ENCODE assay signal across 8 cellular contexts in the genomic region with DNA sequence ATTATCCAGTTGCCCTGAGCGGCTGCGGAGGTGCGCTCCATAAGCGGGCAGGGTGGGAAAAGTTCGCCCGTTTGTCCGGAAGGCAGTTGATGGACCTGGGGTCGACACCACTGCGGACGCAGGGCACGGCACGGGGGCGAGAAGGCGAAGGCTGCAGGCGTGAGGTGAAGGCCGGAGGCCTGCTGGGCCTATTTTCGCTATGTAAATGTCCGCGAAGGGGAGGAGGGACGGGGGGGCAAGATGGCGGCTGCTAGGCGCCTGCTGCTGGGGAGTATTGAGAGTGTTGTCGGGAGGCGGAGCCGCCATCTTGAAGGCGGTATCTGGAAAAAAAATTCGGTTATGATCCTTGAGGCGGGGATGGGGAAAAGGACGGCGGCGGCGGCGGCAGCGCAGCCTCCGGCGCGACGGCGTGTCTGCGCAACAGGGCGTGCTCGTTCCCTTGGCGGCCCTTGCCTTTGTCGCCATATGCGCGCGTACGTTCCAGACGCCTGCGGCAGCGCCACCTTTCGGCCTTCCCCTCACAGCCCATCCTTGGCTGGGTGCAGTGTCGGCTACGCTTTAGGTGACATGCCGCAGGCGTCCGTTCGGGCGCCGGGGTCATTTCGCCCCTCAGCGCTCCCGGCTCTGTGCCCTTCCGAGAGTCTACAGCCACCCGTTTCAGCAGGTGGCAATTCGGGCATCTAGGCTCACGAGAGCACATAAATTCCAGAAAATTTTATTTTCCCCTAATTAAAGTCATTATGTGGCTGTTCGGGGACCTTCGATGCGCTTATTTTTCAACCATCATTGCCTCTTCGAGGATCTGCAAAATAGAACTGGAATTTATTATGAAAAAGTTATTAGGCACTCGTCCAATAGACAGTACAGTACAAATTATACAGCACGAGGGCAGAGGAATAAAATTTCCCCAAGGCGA. TPM values are rescaled to one million over a fixed set of nuclear protein-coding genes. Genes with fewer than 3 reads are reported as not detected.
A peak's percentile ranks its signal among the peaks of the same experiment; 100 is the strongest.
DNase-seq lines count a peak whose midpoint lies in the region; ATAC-seq and TF ChIP-seq lines count a peak whose summit lies in the region.

No MANE protein-coding gene starts in this region.

- H3K4me1 Mint-ChIP-seq in Caco-2 (ENCODE audit: low read depth, unreplicated experiment): no peaks in the 10 kb centered on the region

- in situ Hi-C loops in mammary epithelial cell (cut with MboI; ENCODE audit: low sequenced_read_pairs in 2 of 2): no loop called here

- no peak overlapping the region for H3K4me2 ChIP-seq in mammary epithelial cell (ENCODE audit: insufficient read depth, low read depth, low read length)

- BruUV-seq in mammary epithelial cell (replicated peaks; lab: Mats Ljungman, UMichigan): no TSS peak
- no TSS peak for BruUV-seq in Caco-2 (replicated peaks; lab: Mats Ljungman, UMichigan)

- TF ChIP-seq CTCF in lower leg skin (IDR thresholded peaks at IDR 0.05) (no peak), suprapubic skin (IDR thresholded peaks at IDR 0.05) (peak in 1 of 2 donors; percentile 67), mammary epithelial cell (conservative IDR thresholded peaks at IDR 0.05 in 1 of 2, IDR thresholded peaks at IDR 0.05 in 1 of 2; ENCODE audit: extremely low read depth in 1 of 2, insufficient read depth in 1 of 2, low read depth in 1 of 2, low read length in 2 of 2) (no peak), Caco-2 (IDR thresholded peaks at IDR 0.05; ENCODE audit: insufficient read depth in 1 of 2, low read depth in 1 of 2, low read length in 1 of 2, severe bottlenecking in 1 of 2, unreplicated experiment in 1 of 2) (no peak)

- DNase-seq in NCI-H526 (lab: John Stamatoyannopoulos, UW) (peak; percentile 57 to 95), lower leg skin (ENCODE audit: low spot score in 2 of 2) (peak in 1 of 2 donors; percentile 76), suprapubic skin (ENCODE audit: low spot score in 2 of 2) (peak in 1 of 2 donors; percentile 92), mammary epithelial cell (no peak), Caco-2 (no peak)

- no peak overlapping the region for H3K9ac ChIP-seq in mammary epithelial cell (ENCODE audit: insufficient read depth, low read length)

- H3K27me3 Mint-ChIP-seq in Caco-2 (ENCODE audit: insufficient read depth, unreplicated experiment): no peaks in the 10 kb centered on the region

- dilution Hi-C loops in mammary epithelial cell (cut with HindIII; ENCODE audit: low sequenced_read_pairs): no loop called here

- POLR2A ChIA-PET in Caco-2 (lab: Charles Lee): no interaction called here

- H4K20me1 ChIP-seq in mammary epithelial cell (ENCODE audit: insufficient read depth, low read length): no peaks in the 10 kb centered on the region

- peak; percentile 71 for ATAC-seq in GM21737 (IDR thresholded peaks at IDR 0.05; ENCODE audit: unreplicated experiment)

- H3K27ac ChIP-seq in ACC112 (ENCODE audit: low read depth, low read length) (peak overlapping the region; percentile 100), adipose tissue (ENCODE audit: low read depth, low read length) (peak overlapping the region; percentile 97), suprapubic skin (peak overlapping the region; percentile 99), mammary epithelial cell (ENCODE audit: insufficient read depth, low read depth, low read length) (no peak overlapping the region)

- intact Hi-C loops in lower leg skin (cut with DNase I; ENCODE audit: low total_unique reads): no loop called here
- intact Hi-C loops in mammary epithelial cell (cut with micrococcal nuclease): no loop called here
- intact Hi-C loops in Caco-2 (cut with micrococcal nuclease; ENCODE audit: unreplicated experiment): no loop called here

- H3K36me3 Mint-ChIP-seq in Caco-2 (ENCODE audit: insufficient read depth, unreplicated experiment): no peaks in the 10 kb centered on the region

- H3K4me3 ChIP-seq in ACC112 (ENCODE audit: low read depth, low read length) (peak overlapping the region; percentile 94), lower leg skin (ENCODE audit: low read depth, poor library complexity, severe bottlenecking) (peak overlapping the region; percentile 47), suprapubic skin (peak overlapping the region; percentile 61), mammary epithelial cell (replicated peaks in 1 of 3; ENCODE audit: insufficient read depth in 1 of 3, low read depth in 2 of 3, low read length in 3 of 3) (no peak overlapping the region), Caco-2 (ENCODE audit: low read depth, low read length) (no peak overlapping the region)

- H3K4me3 Mint-ChIP-seq in Caco-2 (ENCODE audit: unreplicated experiment): no peak overlapping the region

- H3K4me1 ChIP-seq in ACC112 (ENCODE audit: control insufficient read depth, insufficient read depth, low read length, unreplicated experiment) (peaks cover 6% of the 10 kb centered on the region), suprapubic skin (peaks cover 17% of the 10 kb centered on the region), mammary epithelial cell (ENCODE audit: insufficient read depth, low read length) (no peaks in the 10 kb centered on the region), Caco-2 (no peaks in the 10 kb centered on the region)

- H3K27ac Mint-ChIP-seq in Caco-2 (ENCODE audit: unreplicated experiment): no peak overlapping the region

- 0 to 1% methylated on average over 58 to 71 of the region's 74 CpGs; no CpG with 5 or more reads in 1 of the 3 donors for WGBS in adipose tissue, 3 donors
- 1% methylated on average over 16 of the region's 74 CpGs; no CpG with 5 or more reads in 1 of the 2 donors for WGBS in lower leg skin, 2 donors
- no CpG with 5 or more reads among the region's 74 CpGs for WGBS in suprapubic skin
- WGBS in mammary epithelial cell (ENCODE audit: low coverage, missing lambda C conversion rate): no CpG with 5 or more reads among the region's 74 CpGs

- H3K27me3 ChIP-seq in ACC112 (ENCODE audit: insufficient read depth, low read length): no peaks in the 10 kb centered on the region
- H3K27me3 ChIP-seq in suprapubic skin: no peaks in the 10 kb centered on the region
- no peaks in the 10 kb centered on the region for H3K27me3 ChIP-seq in mammary epithelial cell (ENCODE audit: insufficient read depth, low read length)
- no peaks in the 10 kb centered on the region for H3K27me3 ChIP-seq in Caco-2 (replicated peaks; ENCODE audit: control insufficient read depth, insufficient read depth, low read length)

- H2AFZ ChIP-seq in ACC112 (ENCODE audit: low read length, unreplicated experiment) (peak overlapping the region; percentile 68), mammary epithelial cell (ENCODE audit: low read depth, low read length) (no peak overlapping the region)

- no peaks in the 10 kb centered on the region for H3K36me3 ChIP-seq in ACC112 (ENCODE audit: insufficient read depth, low read length)
- H3K36me3 ChIP-seq in suprapubic skin: no peaks in the 10 kb centered on the region
- H3K36me3 ChIP-seq in mammary epithelial cell (ENCODE audit: insufficient read depth, low read length): no peaks in the 10 kb centered on the region
- no peaks in the 10 kb centered on the region for H3K36me3 ChIP-seq in Caco-2 (ENCODE audit: control insufficient read depth, insufficient read depth, low read length)

- CTCF ChIA-PET in mammary epithelial cell (lab: Charles Lee; ENCODE audit: low non-redundant PET): no interaction called here
- CTCF ChIA-PET in Caco-2 (lab: Charles Lee): no interaction called here

- H3K9me3 ChIP-seq in suprapubic skin (no peaks in the 10 kb centered on the region), mammary epithelial cell (replicated peaks; ENCODE audit: insufficient read depth, low read length) (no peaks in the 10 kb centered on the region), Caco-2 (no peaks in the 10 kb centered on the region)

- TF ChIP-seq EP300 in suprapubic skin (IDR thresholded peaks at IDR 0.05): no peak

- peaks cover 54% of the 10 kb centered on the region for H3K79me2 ChIP-seq in ACC112 (ENCODE audit: control insufficient read depth, insufficient read depth, low read length, unreplicated experiment)
- H3K79me2 ChIP-seq in mammary epithelial cell (ENCODE audit: insufficient read depth, low read length): no peaks in the 10 kb centered on the region

- H3K9me3 Mint-ChIP-seq in Caco-2 (ENCODE audit: unreplicated experiment): no peaks in the 10 kb centered on the region

- TF ChIP-seq POLR2A in lower leg skin (IDR thresholded peaks at IDR 0.05) (no peak), suprapubic skin (IDR thresholded peaks at IDR 0.05) (no peak)

RNA-seq across cellular contexts. Expression of a gene that starts 0.7 kb away (rescaled TPM):
- polyA plus RNA-seq in adipose tissue (1 to 10 TPM in 2 of 3 donors, not detected in 1; 2.0 to 4.3 TPM), mammary epithelial cell (not detected)
- total RNA-seq in lower leg skin (10 to 100 TPM in 2 of 4 donors, not detected in 2; 17.3 to 18.6 TPM), suprapubic skin (10 to 100 TPM in 2 of 4 donors, not detected in 2; 14.2 to 16.4 TPM), mammary epithelial cell (not detected), Caco-2 (2022) (not detected in 2 replicates)
- not detected for polyA minus RNA-seq in mammary epithelial cell

Comparison
In these comparisons a context has a peak if more than half of its experiments do, and no peak if none do; other contexts are left out.
1. H3K4me3 ChIP-seq: peak in ACC112 (single experiment), lower leg skin (single experiment) and suprapubic skin (single experiment); none in mammary epithelial cell (0 of 3) and Caco-2 (single experiment).
2. DNase-seq: peak in NCI-H526 (2 of 2); none in mammary epithelial cell (single experiment) and Caco-2 (0 of 2).